In genomic region chr14:54715811-54716210, GRCh38 we compare ENCODE assay signal across 21 cellular contexts.
"Had no signal": no experiment of that assay in that cellular context is flagged by ENCODE, and none has a peak within 500 bp of the region (broad histone marks: within the 10 kb centered on the region; RNA-seq: fewer than 3 reads in every experiment).

No MANE protein-coding gene starts in this region.

- H3K27ac Mint-ChIP-seq: activated CD4-positive, alpha-beta T cell treated with anti-CD3 and anti-CD28 coated beads, Interleukin-2, amount 10 ng/mL, durations not matched to agents 24 days and 14 days; activated CD8-positive, alpha-beta T cell treated with anti-CD3 and anti-CD28 coated beads, Interleukin-2, amount 10 ng/mL, durations not matched to agents 7 days and 5 days; activated naive CD4-positive, alpha-beta T cell treated with anti-CD3 and anti-CD28 coated beads for 36 hours; activated T-cell treated with anti-CD3 and anti-CD28 coated beads, Interleukin-2, amount 50 U/mL, for 24 hours; mesothelial cell of epicardium; natural killer cell treated with Interleukin-12 subunit alpha and Interleukin-12 subunit beta and Interleukin-15 and Interleukin-18, amount 100 ng/mL, for 72 hours; stimulated activated naive B cell treated with anti-CD40 and anti-IgM and Interleukin-4, amounts not matched to agents 10 μg/mL and 1 μg/mL and 100 μg/mL, for 72 hours had no signal

- H3K9me3 Mint-ChIP-seq: activated T-cell treated with anti-CD3 and anti-CD28 coated beads, Interleukin-2, amount 50 U/mL, for 24 hours; natural killer cell treated with Interleukin-12 subunit alpha and Interleukin-12 subunit beta and Interleukin-15 and Interleukin-18, amount 100 ng/mL, for 72 hours had no signal

- H3K4me1 ChIP-seq: pancreas had no signal

- H3K36me3 Mint-ChIP-seq: natural killer cell treated with Interleukin-12 subunit alpha and Interleukin-12 subunit beta and Interleukin-15 and Interleukin-18, amount 100 ng/mL, for 72 hours had no signal

- H3K27me3 Mint-ChIP-seq: stimulated activated naive B cell treated with anti-CD40 and anti-IgM and Interleukin-4, amounts not matched to agents 10 μg/mL and 1 μg/mL and 100 μg/mL, for 72 hours had no signal

- FAIRE-seq: endometrium, islet of Langerhans, pancreas, urothelium cell line had no signal

- H3K27ac ChIP-seq: neutrophil, pancreas, right lobe of liver had no signal

- DNase-seq: activated CD4-positive, alpha-beta T cell treated with anti-CD3 and anti-CD28 coated beads, Interleukin-2, amount 10 ng/mL, durations not matched to agents 24 days and 14 days; activated CD8-positive, alpha-beta T cell treated with anti-CD3 and anti-CD28 coated beads, Interleukin-2, amount 10 ng/mL, durations not matched to agents 7 days and 5 days; activated T-cell treated with anti-CD3 and anti-CD28 coated beads, Interleukin-2, amount 50 U/mL, for 24 hours; anterior cingulate cortex; cortex of kidney; erythroblast; left colon; pancreas; right lobe of liver; stimulated activated naive B cell treated with anti-CD40 and anti-IgM and Interleukin-4, amounts not matched to agents 10 μg/mL and 1 μg/mL and 100 μg/mL, for 72 hours; T1000 had no signal

- H3K4me3 Mint-ChIP-seq: activated CD4-positive, alpha-beta T cell treated with anti-CD3 and anti-CD28 coated beads, Interleukin-2, amount 10 ng/mL, durations not matched to agents 24 days and 14 days; activated CD8-positive, alpha-beta T cell treated with anti-CD3 and anti-CD28 coated beads, Interleukin-2, amount 10 ng/mL, durations not matched to agents 7 days and 5 days; activated naive CD4-positive, alpha-beta T cell treated with anti-CD3 and anti-CD28 coated beads for 36 hours; activated T-cell treated with anti-CD3 and anti-CD28 coated beads, Interleukin-2, amount 50 U/mL, for 24 hours; mesothelial cell of epicardium; natural killer cell treated with Interleukin-12 subunit alpha and Interleukin-12 subunit beta and Interleukin-15 and Interleukin-18, amount 100 ng/mL, for 72 hours; stimulated activated naive B cell treated with anti-CD40 and anti-IgM and Interleukin-4, amounts not matched to agents 10 μg/mL and 1 μg/mL and 100 μg/mL, for 72 hours had no signal

- H3K9me3 ChIP-seq: breast epithelium, neutrophil, pancreas, right lobe of liver, tibial nerve had no signal

- H3K27me3 ChIP-seq: breast epithelium, neutrophil, pancreas, right lobe of liver, tibial nerve had no signal

- ATAC-seq: activated CD8-positive, alpha-beta T cell treated with anti-CD3 and anti-CD28 coated beads, Interleukin-2, amount 10 ng/mL, durations not matched to agents 7 days and 5 days; left colon; natural killer cell treated with Interleukin-12 subunit alpha and Interleukin-12 subunit beta and Interleukin-15 and Interleukin-18, amount 100 ng/mL, for 72 hours; pancreas; right lobe of liver had no signal

- H3K36me3 ChIP-seq: breast epithelium, neutrophil, pancreas, right lobe of liver, tibial nerve had no signal

- H3K4me3 ChIP-seq: breast epithelium, lung, pancreas, right lobe of liver, tibial nerve had no signal
